Comparison of ENCODE assay signal across 2 cellular contexts in the genomic region with DNA sequence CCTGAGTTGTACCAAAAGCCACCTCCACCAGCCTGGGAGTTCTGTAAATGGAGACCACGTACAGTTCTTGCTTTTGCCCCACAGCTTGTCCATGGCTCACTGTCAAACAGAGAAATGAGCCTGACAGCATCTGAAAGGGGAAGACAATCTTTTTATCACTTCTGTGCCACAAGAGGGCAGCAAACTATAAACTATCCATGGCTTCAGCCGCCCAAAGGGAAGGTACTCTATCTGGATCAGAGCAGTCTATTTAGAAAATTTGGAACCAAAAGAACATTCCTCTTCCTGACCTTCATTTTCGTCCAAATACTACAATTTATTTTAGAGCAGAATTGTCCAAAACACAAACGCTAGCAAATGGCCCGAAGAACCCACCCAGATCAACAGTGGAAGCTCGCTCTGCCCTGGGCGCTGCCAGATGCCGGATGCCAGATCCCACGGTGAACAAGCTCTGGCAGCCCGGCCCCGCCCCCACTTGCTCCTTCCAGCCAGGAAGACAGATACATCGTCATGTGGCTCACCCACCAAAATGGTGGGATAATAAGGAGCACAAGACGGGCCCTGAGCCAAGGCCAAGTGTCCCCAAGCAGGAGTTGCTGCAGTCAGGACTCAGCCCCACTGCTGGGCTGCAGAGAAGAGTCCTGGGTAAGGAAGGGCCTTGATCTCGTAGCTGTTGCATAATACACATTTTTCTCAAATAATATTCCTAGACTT.
TF ChIP-seq lines count a peak whose summit lies in the region.

No MANE protein-coding gene starts in this region.

TF ChIP-seq in HEK293T, 16 proteins besides CTCF, POLR2A, EP300 and RAD21:
- TF ChIP-seq FOXA1 (IDR thresholded peaks at IDR 0.05): no peak
- no peak for TF ChIP-seq ARNT (IDR thresholded peaks at IDR 0.05)
- no peak for TF ChIP-seq FOXK2 (IDR thresholded peaks at IDR 0.05)
- TF ChIP-seq SUZ12 (IDR thresholded peaks at IDR 0.05): no peak
- no peak for TF ChIP-seq LEF1 (IDR thresholded peaks at IDR 0.05; ENCODE audit: borderline replicate concordance)
- TF ChIP-seq CTBP1 (IDR thresholded peaks at IDR 0.05; ENCODE audit: borderline replicate concordance): no peak
- TF ChIP-seq, protein P1, sequence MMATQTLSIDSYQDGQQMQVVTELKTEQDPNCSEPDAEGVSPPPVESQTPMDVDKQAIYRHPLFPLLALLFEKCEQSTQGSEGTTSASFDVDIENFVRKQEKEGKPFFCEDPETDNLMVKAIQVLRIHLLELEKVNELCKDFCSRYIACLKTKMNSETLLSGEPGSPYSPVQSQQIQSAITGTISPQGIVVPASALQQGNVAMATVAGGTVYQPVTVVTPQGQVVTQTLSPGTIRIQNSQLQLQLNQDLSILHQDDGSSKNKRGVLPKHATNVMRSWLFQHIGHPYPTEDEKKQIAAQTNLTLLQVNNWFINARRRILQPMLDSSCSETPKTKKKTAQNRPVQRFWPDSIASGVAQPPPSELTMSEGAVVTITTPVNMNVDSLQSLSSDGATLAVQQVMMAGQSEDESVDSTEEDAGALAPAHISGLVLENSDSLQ (IDR thresholded peaks at IDR 0.05): no peak; the same call in 1 of the 2 replicates
- no peak for TF ChIP-seq L3MBTL2 (conservative IDR thresholded peaks at IDR 0.05)
- TF ChIP-seq ELF4 (IDR thresholded peaks at IDR 0.05): no peak
- TF ChIP-seq HDGF (IDR thresholded peaks at IDR 0.05; ENCODE audit: borderline replicate concordance): no peak
- no peak for TF ChIP-seq TARDBP (IDR thresholded peaks at IDR 0.05)
- no peak for TF ChIP-seq FOXM1 (IDR thresholded peaks at IDR 0.05; ENCODE audit: borderline replicate concordance)
- no peak for TF ChIP-seq SP1 (IDR thresholded peaks at IDR 0.05)
- no peak for TF ChIP-seq NFRKB (IDR thresholded peaks at IDR 0.05)
- TF ChIP-seq BHLHE40 (IDR thresholded peaks at IDR 0.05; ENCODE audit: borderline replicate concordance): no peak

TF ChIP-seq in H1, 55 proteins besides CTCF, POLR2A, EP300 and RAD21:
- TF ChIP-seq BCL11A (IDR thresholded peaks at IDR 0.05; ENCODE audit: low read depth in 2 of 2, low read length in 2 of 2) (no peak), RNF2 (IDR thresholded peaks at IDR 0.05; ENCODE audit: borderline replicate concordance, low read depth, low read length, missing control alignments, poor library complexity, severe bottlenecking) (no peak), RXRA (IDR thresholded peaks at IDR 0.05; ENCODE audit: insufficient read depth, low read depth, low read length) (no peak), SIN3A (conservative IDR thresholded peaks at IDR 0.05 in 1 of 2, IDR thresholded peaks at IDR 0.05 in 1 of 2; ENCODE audit: low read depth in 1 of 2, low read length in 2 of 2) (peak; percentile 56 to 72; a peak in 2 of 4 replicates), SRF (IDR thresholded peaks at IDR 0.05; ENCODE audit: low read depth, low read length) (no peak), JUND (IDR thresholded peaks at IDR 0.05; ENCODE audit: low read length) (no peak), KDM5A (IDR thresholded peaks at IDR 0.05; ENCODE audit: low read length) (no peak), KDM1A (IDR thresholded peaks at IDR 0.05; ENCODE audit: borderline replicate concordance, low read length) (0 out of 2 replicates have a peak, but pooled peaks have one; percentile 11), MAFK (IDR thresholded peaks at IDR 0.05; ENCODE audit: low read depth, low read length) (no peak), TEAD4 (IDR thresholded peaks at IDR 0.05; ENCODE audit: low read depth, low read length) (no peak), ZNF274 (IDR thresholded peaks at IDR 0.05; ENCODE audit: borderline replicate concordance, extremely low read depth, low read length) (no peak), HDAC6 (IDR thresholded peaks at IDR 0.05; ENCODE audit: low read depth, low read length) (no peak), YY1 (IDR thresholded peaks at IDR 0.05; ENCODE audit: low read depth, low read length) (peak; percentile 40; the same call in 1 of the 2 replicates), ASH2L (IDR thresholded peaks at IDR 0.05; ENCODE audit: low read length) (peak; percentile 55), TBP (IDR thresholded peaks at IDR 0.05; ENCODE audit: low read depth, low read length) (0 out of 2 replicates have a peak, but pooled peaks have one; percentile 9)
- TF ChIP-seq, protein P2, sequence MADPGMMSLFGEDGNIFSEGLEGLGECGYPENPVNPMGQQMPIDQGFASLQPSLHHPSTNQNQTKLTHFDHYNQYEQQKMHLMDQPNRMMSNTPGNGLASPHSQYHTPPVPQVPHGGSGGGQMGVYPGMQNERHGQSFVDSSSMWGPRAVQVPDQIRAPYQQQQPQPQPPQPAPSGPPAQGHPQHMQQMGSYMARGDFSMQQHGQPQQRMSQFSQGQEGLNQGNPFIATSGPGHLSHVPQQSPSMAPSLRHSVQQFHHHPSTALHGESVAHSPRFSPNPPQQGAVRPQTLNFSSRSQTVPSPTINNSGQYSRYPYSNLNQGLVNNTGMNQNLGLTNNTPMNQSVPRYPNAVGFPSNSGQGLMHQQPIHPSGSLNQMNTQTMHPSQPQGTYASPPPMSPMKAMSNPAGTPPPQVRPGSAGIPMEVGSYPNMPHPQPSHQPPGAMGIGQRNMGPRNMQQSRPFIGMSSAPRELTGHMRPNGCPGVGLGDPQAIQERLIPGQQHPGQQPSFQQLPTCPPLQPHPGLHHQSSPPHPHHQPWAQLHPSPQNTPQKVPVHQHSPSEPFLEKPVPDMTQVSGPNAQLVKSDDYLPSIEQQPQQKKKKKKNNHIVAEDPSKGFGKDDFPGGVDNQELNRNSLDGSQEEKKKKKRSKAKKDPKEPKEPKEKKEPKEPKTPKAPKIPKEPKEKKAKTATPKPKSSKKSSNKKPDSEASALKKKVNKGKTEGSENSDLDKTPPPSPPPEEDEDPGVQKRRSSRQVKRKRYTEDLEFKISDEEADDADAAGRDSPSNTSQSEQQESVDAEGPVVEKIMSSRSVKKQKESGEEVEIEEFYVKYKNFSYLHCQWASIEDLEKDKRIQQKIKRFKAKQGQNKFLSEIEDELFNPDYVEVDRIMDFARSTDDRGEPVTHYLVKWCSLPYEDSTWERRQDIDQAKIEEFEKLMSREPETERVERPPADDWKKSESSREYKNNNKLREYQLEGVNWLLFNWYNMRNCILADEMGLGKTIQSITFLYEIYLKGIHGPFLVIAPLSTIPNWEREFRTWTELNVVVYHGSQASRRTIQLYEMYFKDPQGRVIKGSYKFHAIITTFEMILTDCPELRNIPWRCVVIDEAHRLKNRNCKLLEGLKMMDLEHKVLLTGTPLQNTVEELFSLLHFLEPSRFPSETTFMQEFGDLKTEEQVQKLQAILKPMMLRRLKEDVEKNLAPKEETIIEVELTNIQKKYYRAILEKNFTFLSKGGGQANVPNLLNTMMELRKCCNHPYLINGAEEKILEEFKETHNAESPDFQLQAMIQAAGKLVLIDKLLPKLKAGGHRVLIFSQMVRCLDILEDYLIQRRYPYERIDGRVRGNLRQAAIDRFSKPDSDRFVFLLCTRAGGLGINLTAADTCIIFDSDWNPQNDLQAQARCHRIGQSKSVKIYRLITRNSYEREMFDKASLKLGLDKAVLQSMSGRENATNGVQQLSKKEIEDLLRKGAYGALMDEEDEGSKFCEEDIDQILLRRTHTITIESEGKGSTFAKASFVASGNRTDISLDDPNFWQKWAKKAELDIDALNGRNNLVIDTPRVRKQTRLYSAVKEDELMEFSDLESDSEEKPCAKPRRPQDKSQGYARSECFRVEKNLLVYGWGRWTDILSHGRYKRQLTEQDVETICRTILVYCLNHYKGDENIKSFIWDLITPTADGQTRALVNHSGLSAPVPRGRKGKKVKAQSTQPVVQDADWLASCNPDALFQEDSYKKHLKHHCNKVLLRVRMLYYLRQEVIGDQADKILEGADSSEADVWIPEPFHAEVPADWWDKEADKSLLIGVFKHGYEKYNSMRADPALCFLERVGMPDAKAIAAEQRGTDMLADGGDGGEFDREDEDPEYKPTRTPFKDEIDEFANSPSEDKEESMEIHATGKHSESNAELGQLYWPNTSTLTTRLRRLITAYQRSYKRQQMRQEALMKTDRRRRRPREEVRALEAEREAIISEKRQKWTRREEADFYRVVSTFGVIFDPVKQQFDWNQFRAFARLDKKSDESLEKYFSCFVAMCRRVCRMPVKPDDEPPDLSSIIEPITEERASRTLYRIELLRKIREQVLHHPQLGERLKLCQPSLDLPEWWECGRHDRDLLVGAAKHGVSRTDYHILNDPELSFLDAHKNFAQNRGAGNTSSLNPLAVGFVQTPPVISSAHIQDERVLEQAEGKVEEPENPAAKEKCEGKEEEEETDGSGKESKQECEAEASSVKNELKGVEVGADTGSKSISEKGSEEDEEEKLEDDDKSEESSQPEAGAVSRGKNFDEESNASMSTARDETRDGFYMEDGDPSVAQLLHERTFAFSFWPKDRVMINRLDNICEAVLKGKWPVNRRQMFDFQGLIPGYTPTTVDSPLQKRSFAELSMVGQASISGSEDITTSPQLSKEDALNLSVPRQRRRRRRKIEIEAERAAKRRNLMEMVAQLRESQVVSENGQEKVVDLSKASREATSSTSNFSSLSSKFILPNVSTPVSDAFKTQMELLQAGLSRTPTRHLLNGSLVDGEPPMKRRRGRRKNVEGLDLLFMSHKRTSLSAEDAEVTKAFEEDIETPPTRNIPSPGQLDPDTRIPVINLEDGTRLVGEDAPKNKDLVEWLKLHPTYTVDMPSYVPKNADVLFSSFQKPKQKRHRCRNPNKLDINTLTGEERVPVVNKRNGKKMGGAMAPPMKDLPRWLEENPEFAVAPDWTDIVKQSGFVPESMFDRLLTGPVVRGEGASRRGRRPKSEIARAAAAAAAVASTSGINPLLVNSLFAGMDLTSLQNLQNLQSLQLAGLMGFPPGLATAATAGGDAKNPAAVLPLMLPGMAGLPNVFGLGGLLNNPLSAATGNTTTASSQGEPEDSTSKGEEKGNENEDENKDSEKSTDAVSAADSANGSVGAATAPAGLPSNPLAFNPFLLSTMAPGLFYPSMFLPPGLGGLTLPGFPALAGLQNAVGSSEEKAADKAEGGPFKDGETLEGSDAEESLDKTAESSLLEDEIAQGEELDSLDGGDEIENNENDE (IDR thresholded peaks at IDR 0.05; ENCODE audit: insufficient replicate concordance, low read length): no peak
- TF ChIP-seq, protein P3, sequence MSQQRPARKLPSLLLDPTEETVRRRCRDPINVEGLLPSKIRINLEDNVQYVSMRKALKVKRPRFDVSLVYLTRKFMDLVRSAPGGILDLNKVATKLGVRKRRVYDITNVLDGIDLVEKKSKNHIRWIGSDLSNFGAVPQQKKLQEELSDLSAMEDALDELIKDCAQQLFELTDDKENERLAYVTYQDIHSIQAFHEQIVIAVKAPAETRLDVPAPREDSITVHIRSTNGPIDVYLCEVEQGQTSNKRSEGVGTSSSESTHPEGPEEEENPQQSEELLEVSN (IDR thresholded peaks at IDR 0.05): no peak
